In genomic region chr4:189255636-189256035, GRCh38 we compare ENCODE assay signal across 5 cellular contexts.
"Had no signal": no experiment of that assay in that cellular context is flagged by ENCODE, and none has a peak within 500 bp of the region (broad histone marks: within the 10 kb centered on the region; RNA-seq: fewer than 3 reads in every experiment).

No MANE protein-coding gene starts in this region.

- H3K4me3 ChIP-seq: GM23338, K562 had no signal

- H2AFZ ChIP-seq: GM23338 had no signal

- DNase-seq: H9, HCEC 1CT, IMR-90 had no signal

- ATAC-seq: GM23338, K562 had no signal

- H3K4me2 ChIP-seq: GM23338 had no signal
